ENCODE assay signal across 7 cellular contexts in the genomic region with DNA sequence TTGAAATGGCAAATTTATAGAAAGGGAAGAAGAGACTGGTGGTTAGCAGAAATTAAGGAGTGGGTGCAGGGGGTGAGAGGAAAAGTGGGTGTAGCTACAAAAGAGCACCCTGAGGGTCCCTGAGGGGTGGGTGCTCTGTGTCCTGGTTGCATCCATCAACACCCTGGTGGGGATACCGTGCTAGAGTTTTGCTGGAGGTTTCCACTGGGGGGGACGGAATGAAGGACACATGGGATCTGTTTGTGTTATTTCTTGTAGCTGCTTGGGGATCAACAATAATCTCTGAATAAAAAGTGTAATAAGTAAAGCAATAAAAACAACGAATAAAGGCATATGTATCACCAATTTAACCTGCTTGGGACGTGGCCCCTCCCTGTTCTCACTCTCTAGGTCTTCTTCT.
"Had no signal": no experiment of that assay in that cellular context is flagged by ENCODE, and none has a peak within 500 bp of the region (broad histone marks: within the 10 kb centered on the region; RNA-seq: fewer than 3 reads in every experiment).

No MANE protein-coding gene starts in this region.

- H3K27ac ChIP-seq: HL-60 had no signal

- H3K4me3 ChIP-seq: GM23338 had no signal

- DNase-seq: HCEC 1CT, KBM-7 had no signal

- H2AFZ ChIP-seq: GM23338 had no signal

- H3K4me2 ChIP-seq: GM23338 had no signal

- FAIRE-seq: H1, H54, HepG2 had no signal

- ATAC-seq: GM23338, HepG2 had no signal
